10 cellular contexts compared by ENCODE assay signal in genomic region chr4:610411-611261, GRCh38. TPM values are rescaled to one million over a fixed set of nuclear protein-coding genes. Genes with fewer than 3 reads are reported as not detected.
DNase-seq lines count a peak whose midpoint lies in the region; ATAC-seq and TF ChIP-seq lines count a peak whose summit lies in the region.
"Had no signal": no experiment of that assay in that cellular context is flagged by ENCODE, and none has a peak within 500 bp of the region (broad histone marks: within the 10 kb centered on the region; RNA-seq: fewer than 3 reads in every experiment).

No MANE protein-coding gene starts in this region.

- H3K23ac ChIP-seq in trophoblast cell (ENCODE audit: low read length) = no peak overlapping the region

- H3K14ac ChIP-seq in trophoblast cell (ENCODE audit: low read length) = no peak overlapping the region

- H3K27ac ChIP-seq in trophoblast cell (ENCODE audit: low read depth, low read length) = no peak overlapping the region

- H3K9me3 Mint-ChIP-seq in activated T-helper 17 cell treated with anti-CD3 and anti-CD28 coated beads, Interleukin-2, amount 50 U/mL, for 72 hours = peaks cover 6% of the 10 kb centered on the region

- no peak overlapping the region for H2BK120ac ChIP-seq in trophoblast cell (ENCODE audit: insufficient read depth, low read length, poor library complexity)

- H3K27me3 ChIP-seq in trophoblast cell (ENCODE audit: insufficient read depth, low read length) = no peaks in the 10 kb centered on the region

- no peak overlapping the region for H3K4me3 Mint-ChIP-seq in activated T-helper 17 cell treated with anti-CD3 and anti-CD28 coated beads, Interleukin-2, amount 50 U/mL, for 72 hours
- H3K4me3 Mint-ChIP-seq: activated CD4-positive, alpha-beta T cell treated with anti-CD3 and anti-CD28 coated beads for 36 hours had no signal

- peaks cover 5% of the 10 kb centered on the region for H3K9me3 ChIP-seq in trophoblast cell (ENCODE audit: insufficient read depth, low read depth, low read length)

- no peak overlapping the region for H2BK12ac ChIP-seq in trophoblast cell (ENCODE audit: low read length)

- WGBS in trophoblast cell (ENCODE audit: extremely low coverage, insufficient coverage, insufficient read length) = no CpG with 5 or more reads among the region's 10 CpGs

- no peak overlapping the region for H2BK5ac ChIP-seq in trophoblast cell (ENCODE audit: low read depth, low read length, poor library complexity)

- ATAC-seq in GM18498 (IDR thresholded peaks at IDR 0.05; ENCODE audit: unreplicated experiment) (no peak), HG02798 (IDR thresholded peaks at IDR 0.05; ENCODE audit: poor library complexity, unreplicated experiment) (no peak)
- ATAC-seq in activated T-helper 17 cell treated with anti-CD3 and anti-CD28 coated beads, Interleukin-2, amount 50 U/mL, for 72 hours (replicated peaks) = no peak
- ATAC-seq: activated CD4-positive, alpha-beta T cell treated with anti-CD3 and anti-CD28 coated beads for 36 hours had no signal

- H3K18ac ChIP-seq in trophoblast cell (ENCODE audit: low read length) = no peak overlapping the region

- no peak overlapping the region for H4K12ac ChIP-seq in trophoblast cell (ENCODE audit: low read depth, low read length)

- no peak for TF ChIP-seq CTCF in epithelial cell of proximal tubule (conservative IDR thresholded peaks at IDR 0.05; ENCODE audit: low read depth, low read length)

- peaks cover 2 to 3% of the 10 kb centered on the region in 2 experiments for H3K4me1 ChIP-seq in trophoblast cell (ENCODE audit: control insufficient read depth in 1 of 2, insufficient read depth in 2 of 2, low read length in 2 of 2)

- no peaks in the 10 kb centered on the region for H3K4me1 Mint-ChIP-seq in activated T-helper 17 cell treated with anti-CD3 and anti-CD28 coated beads, Interleukin-2, amount 50 U/mL, for 72 hours
- H3K4me1 Mint-ChIP-seq: activated CD4-positive, alpha-beta T cell treated with anti-CD3 and anti-CD28 coated beads for 36 hours had no signal

- peaks cover 27% of the 10 kb centered on the region for H3K27me3 Mint-ChIP-seq in activated T-helper 17 cell treated with anti-CD3 and anti-CD28 coated beads, Interleukin-2, amount 50 U/mL, for 72 hours

- no peak overlapping the region for H4K91ac ChIP-seq in trophoblast cell (ENCODE audit: low read depth, low read length)

- H3K79me1 ChIP-seq in trophoblast cell (ENCODE audit: low read length) = no peaks in the 10 kb centered on the region

- no peaks in the 10 kb centered on the region for H3K36me3 ChIP-seq in trophoblast cell (ENCODE audit: control insufficient read depth in 1 of 2, insufficient read depth in 2 of 2, low read length in 2 of 2)

- DNase-seq in GOT3 (lab: John Stamatoyannopoulos, UW) = peak; percentile 23
- DNase-seq in NCI-H2196 (lab: John Stamatoyannopoulos, UW; ENCODE audit: unreplicated experiment) = peak; percentile 80
- DNase-seq in epithelial cell of proximal tubule (ENCODE audit: low read depth) = peak; percentile 51
- DNase-seq in trophoblast cell = peak; percentile 82 to 88
- DNase-seq in stimulated activated CD4-positive, alpha-beta T cell treated with anti-CD3 and anti-CD28 coated beads, Interleukin-15, amount 100 ng/mL, for 24 hours = no peak
- DNase-seq: activated CD4-positive, alpha-beta T cell treated with anti-CD3 and anti-CD28 coated beads for 36 hours; NCI-H82 had no signal

- no peak overlapping the region for H3K27ac Mint-ChIP-seq in activated T-helper 17 cell treated with anti-CD3 and anti-CD28 coated beads, Interleukin-2, amount 50 U/mL, for 72 hours
- H3K27ac Mint-ChIP-seq: activated CD4-positive, alpha-beta T cell treated with anti-CD3 and anti-CD28 coated beads for 36 hours had no signal

- H4K8ac ChIP-seq in trophoblast cell (ENCODE audit: low read depth, low read length) = no peak overlapping the region

- no peak overlapping the region for H3K9ac ChIP-seq in trophoblast cell (ENCODE audit: low read length)

- H3K4ac ChIP-seq in trophoblast cell (ENCODE audit: low read depth, low read length) = no peak overlapping the region

- no peak overlapping the region for H3K4me2 ChIP-seq in trophoblast cell (ENCODE audit: low read length)

- H2AK5ac ChIP-seq in trophoblast cell (ENCODE audit: low read length) = no peak overlapping the region

- no peaks in the 10 kb centered on the region for H3K79me2 ChIP-seq in trophoblast cell (ENCODE audit: control insufficient read depth, insufficient read depth, low read length, poor library complexity)

- no peaks in the 10 kb centered on the region for H3K36me3 Mint-ChIP-seq in activated T-helper 17 cell treated with anti-CD3 and anti-CD28 coated beads, Interleukin-2, amount 50 U/mL, for 72 hours (ENCODE audit: low read depth)

- H2AFZ ChIP-seq in trophoblast cell (ENCODE audit: insufficient read depth, low read length, poor library complexity) = no peak overlapping the region

- no peak overlapping the region for H3K4me3 ChIP-seq in epithelial cell of proximal tubule (ENCODE audit: low read depth, low read length)
- no peak overlapping the region for H3K4me3 ChIP-seq in trophoblast cell (ENCODE audit: low read depth, low read length)

RNA-seq across cellular contexts. Expression of gene PDE6B, which starts 14.7 kb away (rescaled TPM):
- 4.1 and 5.7 TPM in 2 replicates for total RNA-seq in epithelial cell of proximal tubule
- 0.96 and 1.6 TPM in 2 replicates for polyA plus RNA-seq in trophoblast cell (2013)
- 10 to 100 TPM in 1 of 2 donors, 1 to 10 TPM in 1; 5.8 to 10.8 TPM for total RNA-seq in activated T-helper 17 cell treated with anti-CD3 and anti-CD28 coated beads, Interleukin-2, amount 50 U/mL, for 72 hours

RNA-seq across cellular contexts. Expression of gene TMEM271, which starts 34.5 kb away (rescaled TPM):
- not detected in 2 replicates for total RNA-seq in epithelial cell of proximal tubule
- polyA plus RNA-seq in trophoblast cell (2013) = not detected in 2 replicates
- not detected for total RNA-seq in activated T-helper 17 cell treated with anti-CD3 and anti-CD28 coated beads, Interleukin-2, amount 50 U/mL, for 72 hours
- total RNA-seq: activated CD4-positive, alpha-beta T cell treated with anti-CD3 and anti-CD28 coated beads for 36 hours had no signal
